21 cellular contexts compared by ENCODE assay signal in the genomic region with DNA sequence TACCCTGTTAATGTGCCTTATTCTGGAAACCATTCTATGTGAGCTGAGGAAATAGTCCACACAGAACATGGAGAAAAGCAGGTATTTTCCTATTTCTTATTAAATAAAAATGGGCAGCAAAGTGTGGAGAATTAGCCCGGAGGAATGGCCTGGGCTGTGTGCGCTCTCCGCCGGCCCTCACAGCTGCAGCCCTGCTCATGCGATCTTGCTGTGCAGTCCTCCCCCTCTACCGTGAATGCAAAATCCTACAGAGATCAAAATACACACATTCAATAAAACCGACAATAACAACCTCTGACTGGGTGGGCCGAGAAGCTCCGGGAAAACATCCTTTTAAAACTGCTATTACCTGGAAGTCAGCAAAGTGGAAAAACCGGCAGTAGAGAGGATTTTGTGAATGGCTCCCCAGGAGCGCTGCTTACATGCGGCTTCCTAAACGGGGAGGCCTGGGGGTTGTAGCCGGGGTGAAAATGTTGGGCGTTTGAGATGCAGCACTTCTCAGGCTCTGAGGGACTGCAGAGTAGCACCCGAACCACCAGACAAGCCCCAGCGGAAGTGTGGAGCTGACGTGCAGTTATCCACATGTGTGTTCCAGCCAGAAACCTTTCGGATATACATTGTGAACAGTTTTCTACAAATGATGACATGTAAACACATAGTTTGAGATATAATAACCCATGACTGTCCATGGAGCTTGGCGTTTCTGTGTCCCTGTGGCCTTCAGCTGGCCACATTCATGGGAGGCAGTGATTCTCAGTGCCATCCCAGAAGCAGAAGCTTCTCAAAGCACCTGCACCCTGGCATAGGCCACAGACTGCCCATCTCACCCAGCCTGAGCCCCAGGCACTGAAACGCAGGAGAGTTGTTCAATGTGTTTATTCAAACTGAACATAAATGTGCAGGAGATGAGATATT.
"Had no signal": no experiment of that assay in that cellular context is flagged by ENCODE, and none has a peak within 500 bp of the region (broad histone marks: within the 10 kb centered on the region; RNA-seq: fewer than 3 reads in every experiment).

No MANE protein-coding gene starts in this region.

- H3K79me2 ChIP-seq: parathyroid adenoma had no signal

- H3K9me3 ChIP-seq: colonic mucosa, psoas muscle, sigmoid colon, testis had no signal

- ATAC-seq: heart left ventricle; psoas muscle; stimulated activated naive B cell treated with anti-CD40 and anti-IgM and Interleukin-4, amounts not matched to agents 10 μg/mL and 1 μg/mL and 100 μg/mL, for 72 hours; stimulated activated naive CD8-positive, alpha-beta T cell treated with anti-CD3 and anti-CD28 coated beads, Interleukin-15, amount 100 ng/mL, for 72 hours had no signal

- DNase-seq: colonic mucosa; dermis blood vessel endothelial cell; erythroblast; heart left ventricle; immature natural killer cell; left ventricle myocardium inferior; naive B cell; occipital lobe; psoas muscle; sigmoid colon; stimulated activated CD4-positive, alpha-beta T cell treated with anti-CD3 and anti-CD28 coated beads, Interleukin-2, amount 100 ng/mL, for 24 hours; stimulated activated CD4-positive, alpha-beta T cell treated with anti-CD3 and anti-CD28 coated beads, Interleukin-4, amount 100 ng/mL, for 4 hours; stimulated activated naive B cell treated with anti-CD40 and anti-IgM and Interleukin-4, amounts not matched to agents 10 μg/mL and 1 μg/mL and 100 μg/mL, for 72 hours; stimulated activated naive CD8-positive, alpha-beta T cell treated with anti-CD3 and anti-CD28 coated beads, Interleukin-15, amount 100 ng/mL, for 72 hours; transverse colon had no signal

- H3K36me3 ChIP-seq: colonic mucosa, heart left ventricle, left ventricle myocardium inferior, sigmoid colon, transverse colon had no signal

- H3K9ac ChIP-seq: parathyroid adenoma had no signal

- FAIRE-seq: endothelial cell of umbilical vein, keratinocyte had no signal

- H3K4me1 ChIP-seq: colonic mucosa, heart left ventricle, left ventricle myocardium inferior, parathyroid adenoma, psoas muscle, sigmoid colon, testis had no signal

- H3K4me1 Mint-ChIP-seq: stimulated activated naive CD8-positive, alpha-beta T cell treated with anti-CD3 and anti-CD28 coated beads, Interleukin-15, amount 100 ng/mL, for 72 hours had no signal

- H3K4me3 ChIP-seq: colonic mucosa, heart left ventricle, left ventricle myocardium inferior, psoas muscle, sigmoid colon, skin epidermis, testis, transverse colon had no signal

- H3K27me3 ChIP-seq: colonic mucosa, testis, transverse colon had no signal

- H3K36me3 Mint-ChIP-seq: stimulated activated naive B cell treated with anti-CD40 and anti-IgM and Interleukin-4, amounts not matched to agents 10 μg/mL and 1 μg/mL and 100 μg/mL, for 72 hours had no signal

- H2AFZ ChIP-seq: parathyroid adenoma had no signal

- H3K4me3 Mint-ChIP-seq: immature natural killer cell; neural crest cell; stimulated activated naive B cell treated with anti-CD40 and anti-IgM and Interleukin-4, amounts not matched to agents 10 μg/mL and 1 μg/mL and 100 μg/mL, for 72 hours; stimulated activated naive CD8-positive, alpha-beta T cell treated with anti-CD3 and anti-CD28 coated beads, Interleukin-15, amount 100 ng/mL, for 72 hours had no signal

- H3K27ac ChIP-seq: colonic mucosa, heart left ventricle, left ventricle myocardium inferior, parathyroid adenoma, psoas muscle, sigmoid colon, testis, transverse colon had no signal

- H3K27ac Mint-ChIP-seq: immature natural killer cell; stimulated activated naive B cell treated with anti-CD40 and anti-IgM and Interleukin-4, amounts not matched to agents 10 μg/mL and 1 μg/mL and 100 μg/mL, for 72 hours had no signal
